ENCODE assay signal across 1 cellular context in genomic region chr7:6619961-6620360, GRCh38.
TF ChIP-seq lines count a peak whose summit lies in the region.

No MANE protein-coding gene starts in this region.

TF ChIP-seq in SK-N-SH treated with all-trans-retinoic acid at 6 μM for 48 hours, 23 proteins besides CTCF, POLR2A, EP300 and RAD21 (continued from another document):
- TF ChIP-seq, protein P1, sequence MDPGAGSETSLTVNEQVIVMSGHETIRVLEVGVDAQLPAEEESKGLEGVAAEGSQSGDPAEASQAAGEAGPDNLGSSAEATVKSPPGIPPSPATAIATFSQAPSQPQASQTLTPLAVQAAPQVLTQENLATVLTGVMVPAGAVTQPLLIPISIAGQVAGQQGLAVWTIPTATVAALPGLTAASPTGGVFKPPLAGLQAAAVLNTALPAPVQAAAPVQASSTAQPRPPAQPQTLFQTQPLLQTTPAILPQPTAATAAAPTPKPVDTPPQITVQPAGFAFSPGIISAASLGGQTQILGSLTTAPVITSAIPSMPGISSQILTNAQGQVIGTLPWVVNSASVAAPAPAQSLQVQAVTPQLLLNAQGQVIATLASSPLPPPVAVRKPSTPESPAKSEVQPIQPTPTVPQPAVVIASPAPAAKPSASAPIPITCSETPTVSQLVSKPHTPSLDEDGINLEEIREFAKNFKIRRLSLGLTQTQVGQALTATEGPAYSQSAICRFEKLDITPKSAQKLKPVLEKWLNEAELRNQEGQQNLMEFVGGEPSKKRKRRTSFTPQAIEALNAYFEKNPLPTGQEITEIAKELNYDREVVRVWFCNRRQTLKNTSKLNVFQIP (CRISPR knock-in tag; IDR thresholded peaks at IDR 0.05; ENCODE audit: borderline replicate concordance, low read depth): no peak
- TF ChIP-seq TOX (CRISPR knock-in tag; IDR thresholded peaks at IDR 0.05; ENCODE audit: borderline replicate concordance) (no peak), ZNF8 (CRISPR knock-in tag; IDR thresholded peaks at IDR 0.05) (no peak), ARNTL (CRISPR knock-in tag; IDR thresholded peaks at IDR 0.05; ENCODE audit: borderline replicate concordance, low read depth) (no peak), ZC3H10 (CRISPR knock-in tag; IDR thresholded peaks at IDR 0.05) (no peak), ISL1 (CRISPR knock-in tag; IDR thresholded peaks at IDR 0.05) (no peak), PPARA (CRISPR knock-in tag; IDR thresholded peaks at IDR 0.05; ENCODE audit: borderline replicate concordance) (no peak), TCF4 (CRISPR knock-in tag; IDR thresholded peaks at IDR 0.05; ENCODE audit: borderline replicate concordance) (no peak)
- TF ChIP-seq, protein P2, sequence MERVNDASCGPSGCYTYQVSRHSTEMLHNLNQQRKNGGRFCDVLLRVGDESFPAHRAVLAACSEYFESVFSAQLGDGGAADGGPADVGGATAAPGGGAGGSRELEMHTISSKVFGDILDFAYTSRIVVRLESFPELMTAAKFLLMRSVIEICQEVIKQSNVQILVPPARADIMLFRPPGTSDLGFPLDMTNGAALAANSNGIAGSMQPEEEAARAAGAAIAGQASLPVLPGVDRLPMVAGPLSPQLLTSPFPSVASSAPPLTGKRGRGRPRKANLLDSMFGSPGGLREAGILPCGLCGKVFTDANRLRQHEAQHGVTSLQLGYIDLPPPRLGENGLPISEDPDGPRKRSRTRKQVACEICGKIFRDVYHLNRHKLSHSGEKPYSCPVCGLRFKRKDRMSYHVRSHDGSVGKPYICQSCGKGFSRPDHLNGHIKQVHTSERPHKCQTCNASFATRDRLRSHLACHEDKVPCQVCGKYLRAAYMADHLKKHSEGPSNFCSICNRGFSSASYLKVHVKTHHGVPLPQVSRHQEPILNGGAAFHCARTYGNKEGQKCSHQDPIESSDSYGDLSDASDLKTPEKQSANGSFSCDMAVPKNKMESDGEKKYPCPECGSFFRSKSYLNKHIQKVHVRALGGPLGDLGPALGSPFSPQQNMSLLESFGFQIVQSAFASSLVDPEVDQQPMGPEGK (CRISPR knock-in tag; IDR thresholded peaks at IDR 0.05; ENCODE audit: borderline replicate concordance): no peak
- TF ChIP-seq, protein P3, sequence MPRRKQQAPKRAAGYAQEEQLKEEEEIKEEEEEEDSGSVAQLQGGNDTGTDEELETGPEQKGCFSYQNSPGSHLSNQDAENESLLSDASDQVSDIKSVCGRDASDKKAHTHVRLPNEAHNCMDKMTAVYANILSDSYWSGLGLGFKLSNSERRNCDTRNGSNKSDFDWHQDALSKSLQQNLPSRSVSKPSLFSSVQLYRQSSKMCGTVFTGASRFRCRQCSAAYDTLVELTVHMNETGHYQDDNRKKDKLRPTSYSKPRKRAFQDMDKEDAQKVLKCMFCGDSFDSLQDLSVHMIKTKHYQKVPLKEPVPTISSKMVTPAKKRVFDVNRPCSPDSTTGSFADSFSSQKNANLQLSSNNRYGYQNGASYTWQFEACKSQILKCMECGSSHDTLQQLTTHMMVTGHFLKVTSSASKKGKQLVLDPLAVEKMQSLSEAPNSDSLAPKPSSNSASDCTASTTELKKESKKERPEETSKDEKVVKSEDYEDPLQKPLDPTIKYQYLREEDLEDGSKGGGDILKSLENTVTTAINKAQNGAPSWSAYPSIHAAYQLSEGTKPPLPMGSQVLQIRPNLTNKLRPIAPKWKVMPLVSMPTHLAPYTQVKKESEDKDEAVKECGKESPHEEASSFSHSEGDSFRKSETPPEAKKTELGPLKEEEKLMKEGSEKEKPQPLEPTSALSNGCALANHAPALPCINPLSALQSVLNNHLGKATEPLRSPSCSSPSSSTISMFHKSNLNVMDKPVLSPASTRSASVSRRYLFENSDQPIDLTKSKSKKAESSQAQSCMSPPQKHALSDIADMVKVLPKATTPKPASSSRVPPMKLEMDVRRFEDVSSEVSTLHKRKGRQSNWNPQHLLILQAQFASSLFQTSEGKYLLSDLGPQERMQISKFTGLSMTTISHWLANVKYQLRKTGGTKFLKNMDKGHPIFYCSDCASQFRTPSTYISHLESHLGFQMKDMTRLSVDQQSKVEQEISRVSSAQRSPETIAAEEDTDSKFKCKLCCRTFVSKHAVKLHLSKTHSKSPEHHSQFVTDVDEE (CRISPR knock-in tag; IDR thresholded peaks at IDR 0.05): no peak
